Comparison of ENCODE assay signal across 9 cellular contexts in genomic region chr1:2611034-2611501, GRCh38. TPM values are rescaled to one million over a fixed set of nuclear protein-coding genes. Genes with fewer than 3 reads are reported as not detected.
DNase-seq lines count a peak whose midpoint lies in the region; ATAC-seq and TF ChIP-seq lines count a peak whose summit lies in the region.
"Had no signal": no experiment of that assay in that cellular context is flagged by ENCODE, and none has a peak within 500 bp of the region (broad histone marks: within the 10 kb centered on the region; RNA-seq: fewer than 3 reads in every experiment).

No MANE protein-coding gene starts in this region.

- H3K27me3 Mint-ChIP-seq in natural killer cell treated with Interleukin-12 subunit alpha and Interleukin-12 subunit beta and Interleukin-15 and Interleukin-18, amount 100 ng/mL, for 72 hours = no peaks in the 10 kb centered on the region
- peaks cover 8 to 16% of the 10 kb centered on the region in 2 donors for H3K27me3 Mint-ChIP-seq in effector memory CD8-positive, alpha-beta T cell

- H3K4me3 ChIP-seq in coronary artery = peak overlapping the region; percentile 57

- H3K36me3 Mint-ChIP-seq in natural killer cell treated with Interleukin-12 subunit alpha and Interleukin-12 subunit beta and Interleukin-15 and Interleukin-18, amount 100 ng/mL, for 72 hours = peaks cover 13% of the 10 kb centered on the region
- H3K36me3 Mint-ChIP-seq in effector memory CD8-positive, alpha-beta T cell (ENCODE audit: insufficient read depth) = no peaks in the 10 kb centered on the region

- DNase-seq in DMS153 (lab: John Stamatoyannopoulos, UW) = peak; percentile 91
- DNase-seq in NAMALWA (ENCODE audit: low spot score) = peak; percentile 54
- peak; percentile 67 for DNase-seq in coronary artery (ENCODE audit: low spot score)
- no peak for DNase-seq in natural killer cell treated with Interleukin-12 subunit alpha and Interleukin-12 subunit beta and Interleukin-15 and Interleukin-18, amount 100 ng/mL, for 72 hours (ENCODE audit: low spot score)
- no peak for DNase-seq in effector memory CD8-positive, alpha-beta T cell
- no peak for DNase-seq in stimulated activated naive CD4-positive, alpha-beta T cell treated with Interleukin-2 at 50 U/mL for 16 hours (lab: John Stamatoyannopoulos, UW)
- DNase-seq: T-helper 9 cell had no signal

- peaks cover 3% of the 10 kb centered on the region for H3K9me3 Mint-ChIP-seq in natural killer cell treated with Interleukin-12 subunit alpha and Interleukin-12 subunit beta and Interleukin-15 and Interleukin-18, amount 100 ng/mL, for 72 hours
- peaks cover 0 to 9% of the 10 kb centered on the region in 2 donors for H3K9me3 Mint-ChIP-seq in effector memory CD8-positive, alpha-beta T cell

- no peak overlapping the region for H3K27ac Mint-ChIP-seq in natural killer cell treated with Interleukin-12 subunit alpha and Interleukin-12 subunit beta and Interleukin-15 and Interleukin-18, amount 100 ng/mL, for 72 hours
- no peak overlapping the region for H3K27ac Mint-ChIP-seq in effector memory CD8-positive, alpha-beta T cell

- no peak overlapping the region for H3K4me3 Mint-ChIP-seq in natural killer cell treated with Interleukin-12 subunit alpha and Interleukin-12 subunit beta and Interleukin-15 and Interleukin-18, amount 100 ng/mL, for 72 hours
- H3K4me3 Mint-ChIP-seq in effector memory CD8-positive, alpha-beta T cell = no peak overlapping the region

- TF ChIP-seq CTCF in coronary artery (IDR thresholded peaks at IDR 0.05) = no peak

- no peak overlapping the region for H3K27ac ChIP-seq in coronary artery

- H3K4me1 Mint-ChIP-seq in natural killer cell treated with Interleukin-12 subunit alpha and Interleukin-12 subunit beta and Interleukin-15 and Interleukin-18, amount 100 ng/mL, for 72 hours (ENCODE audit: low read depth in 2 of 2) = no peaks in the 10 kb centered on the region
- no peaks in the 10 kb centered on the region for H3K4me1 Mint-ChIP-seq in effector memory CD8-positive, alpha-beta T cell (ENCODE audit: low read depth in 2 of 2)

- ATAC-seq in natural killer cell treated with Interleukin-12 subunit alpha and Interleukin-12 subunit beta and Interleukin-15 and Interleukin-18, amount 100 ng/mL, for 72 hours = peak; percentile 31 to 77
- no peak for ATAC-seq in HG03442 (IDR thresholded peaks at IDR 0.05; ENCODE audit: unreplicated experiment)
- ATAC-seq in effector memory CD8-positive, alpha-beta T cell (replicated peaks) = no peak
- no peak for ATAC-seq in HG02763 (IDR thresholded peaks at IDR 0.05; ENCODE audit: unreplicated experiment)

RNA-seq across cellular contexts. Expression of gene MMEL1, which starts 21.7 kb away (rescaled TPM):
- under 1 TPM in 1 of 2 donors, not detected in 1; 0.81 TPM for total RNA-seq in natural killer cell treated with Interleukin-12 subunit alpha and Interleukin-12 subunit beta and Interleukin-15 and Interleukin-18, amount 100 ng/mL, for 72 hours

RNA-seq across cellular contexts. Expression of gene PRXL2B, which starts 24.5 kb away (rescaled TPM):
- 10 to 100 TPM in 1 of 2 donors, 1 to 10 TPM in 1; 9.1 to 18.5 TPM for total RNA-seq in natural killer cell treated with Interleukin-12 subunit alpha and Interleukin-12 subunit beta and Interleukin-15 and Interleukin-18, amount 100 ng/mL, for 72 hours

RNA-seq across cellular contexts. Expression of gene TNFRSF14, which starts 54.9 kb away (rescaled TPM):
- 100 to 1,000 TPM in 1 of 2 donors, 10 to 100 TPM in 1; 93.2 to 118 TPM for total RNA-seq in natural killer cell treated with Interleukin-12 subunit alpha and Interleukin-12 subunit beta and Interleukin-15 and Interleukin-18, amount 100 ng/mL, for 72 hours

Comparison
In these comparisons a context has a peak if more than half of its experiments do, and no peak if none do; other contexts are left out.
1. DNase-seq: peak in DMS153 (single experiment), NAMALWA (single experiment) and coronary artery (single experiment); none in natural killer cell treated with Interleukin-12 subunit alpha and Interleukin-12 subunit beta and Interleukin-15 and Interleukin-18, amount 100 ng/mL, for 72 hours (single experiment), effector memory CD8-positive, alpha-beta T cell (0 of 3) and stimulated activated naive CD4-positive, alpha-beta T cell treated with Interleukin-2 at 50 U/mL for 16 hours (single experiment).
2. ATAC-seq: peak in natural killer cell treated with Interleukin-12 subunit alpha and Interleukin-12 subunit beta and Interleukin-15 and Interleukin-18, amount 100 ng/mL, for 72 hours (2 of 2); none in HG03442 (single experiment), effector memory CD8-positive, alpha-beta T cell (single experiment) and HG02763 (single experiment).